ENCODE assay signal across 2 cellular contexts in genomic region chr2:190405995-190406394, GRCh38.
TF ChIP-seq lines count a peak whose summit lies in the region.

No MANE protein-coding gene starts in this region.

TF ChIP-seq in HepG2, 621 proteins besides CTCF, POLR2A, EP300 and RAD21:
- TF ChIP-seq JUN (CRISPR knock-in tag; IDR thresholded peaks at IDR 0.05) (no peak), LBX2 (CRISPR knock-in tag; IDR thresholded peaks at IDR 0.05; ENCODE audit: borderline replicate concordance) (no peak), ZNF12 (CRISPR knock-in tag; IDR thresholded peaks at IDR 0.05) (peak; percentile 96), ZNF678 (CRISPR knock-in tag; IDR thresholded peaks at IDR 0.05) (no peak)
- TF ChIP-seq, protein P1, sequence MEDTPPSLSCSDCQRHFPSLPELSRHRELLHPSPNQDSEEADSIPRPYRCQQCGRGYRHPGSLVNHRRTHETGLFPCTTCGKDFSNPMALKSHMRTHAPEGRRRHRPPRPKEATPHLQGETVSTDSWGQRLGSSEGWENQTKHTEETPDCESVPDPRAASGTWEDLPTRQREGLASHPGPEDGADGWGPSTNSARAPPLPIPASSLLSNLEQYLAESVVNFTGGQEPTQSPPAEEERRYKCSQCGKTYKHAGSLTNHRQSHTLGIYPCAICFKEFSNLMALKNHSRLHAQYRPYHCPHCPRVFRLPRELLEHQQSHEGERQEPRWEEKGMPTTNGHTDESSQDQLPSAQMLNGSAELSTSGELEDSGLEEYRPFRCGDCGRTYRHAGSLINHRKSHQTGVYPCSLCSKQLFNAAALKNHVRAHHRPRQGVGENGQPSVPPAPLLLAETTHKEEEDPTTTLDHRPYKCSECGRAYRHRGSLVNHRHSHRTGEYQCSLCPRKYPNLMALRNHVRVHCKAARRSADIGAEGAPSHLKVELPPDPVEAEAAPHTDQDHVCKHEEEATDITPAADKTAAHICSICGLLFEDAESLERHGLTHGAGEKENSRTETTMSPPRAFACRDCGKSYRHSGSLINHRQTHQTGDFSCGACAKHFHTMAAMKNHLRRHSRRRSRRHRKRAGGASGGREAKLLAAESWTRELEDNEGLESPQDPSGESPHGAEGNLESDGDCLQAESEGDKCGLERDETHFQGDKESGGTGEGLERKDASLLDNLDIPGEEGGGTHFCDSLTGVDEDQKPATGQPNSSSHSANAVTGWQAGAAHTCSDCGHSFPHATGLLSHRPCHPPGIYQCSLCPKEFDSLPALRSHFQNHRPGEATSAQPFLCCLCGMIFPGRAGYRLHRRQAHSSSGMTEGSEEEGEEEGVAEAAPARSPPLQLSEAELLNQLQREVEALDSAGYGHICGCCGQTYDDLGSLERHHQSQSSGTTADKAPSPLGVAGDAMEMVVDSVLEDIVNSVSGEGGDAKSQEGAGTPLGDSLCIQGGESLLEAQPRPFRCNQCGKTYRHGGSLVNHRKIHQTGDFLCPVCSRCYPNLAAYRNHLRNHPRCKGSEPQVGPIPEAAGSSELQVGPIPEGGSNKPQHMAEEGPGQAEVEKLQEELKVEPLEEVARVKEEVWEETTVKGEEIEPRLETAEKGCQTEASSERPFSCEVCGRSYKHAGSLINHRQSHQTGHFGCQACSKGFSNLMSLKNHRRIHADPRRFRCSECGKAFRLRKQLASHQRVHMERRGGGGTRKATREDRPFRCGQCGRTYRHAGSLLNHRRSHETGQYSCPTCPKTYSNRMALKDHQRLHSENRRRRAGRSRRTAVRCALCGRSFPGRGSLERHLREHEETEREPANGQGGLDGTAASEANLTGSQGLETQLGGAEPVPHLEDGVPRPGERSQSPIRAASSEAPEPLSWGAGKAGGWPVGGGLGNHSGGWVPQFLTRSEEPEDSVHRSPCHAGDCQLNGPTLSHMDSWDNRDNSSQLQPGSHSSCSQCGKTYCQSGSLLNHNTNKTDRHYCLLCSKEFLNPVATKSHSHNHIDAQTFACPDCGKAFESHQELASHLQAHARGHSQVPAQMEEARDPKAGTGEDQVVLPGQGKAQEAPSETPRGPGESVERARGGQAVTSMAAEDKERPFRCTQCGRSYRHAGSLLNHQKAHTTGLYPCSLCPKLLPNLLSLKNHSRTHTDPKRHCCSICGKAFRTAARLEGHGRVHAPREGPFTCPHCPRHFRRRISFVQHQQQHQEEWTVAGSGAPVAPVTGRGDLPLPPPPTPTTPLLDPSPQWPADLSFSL (CRISPR knock-in tag; IDR thresholded peaks at IDR 0.05), result no peak
- TF ChIP-seq, protein P2, sequence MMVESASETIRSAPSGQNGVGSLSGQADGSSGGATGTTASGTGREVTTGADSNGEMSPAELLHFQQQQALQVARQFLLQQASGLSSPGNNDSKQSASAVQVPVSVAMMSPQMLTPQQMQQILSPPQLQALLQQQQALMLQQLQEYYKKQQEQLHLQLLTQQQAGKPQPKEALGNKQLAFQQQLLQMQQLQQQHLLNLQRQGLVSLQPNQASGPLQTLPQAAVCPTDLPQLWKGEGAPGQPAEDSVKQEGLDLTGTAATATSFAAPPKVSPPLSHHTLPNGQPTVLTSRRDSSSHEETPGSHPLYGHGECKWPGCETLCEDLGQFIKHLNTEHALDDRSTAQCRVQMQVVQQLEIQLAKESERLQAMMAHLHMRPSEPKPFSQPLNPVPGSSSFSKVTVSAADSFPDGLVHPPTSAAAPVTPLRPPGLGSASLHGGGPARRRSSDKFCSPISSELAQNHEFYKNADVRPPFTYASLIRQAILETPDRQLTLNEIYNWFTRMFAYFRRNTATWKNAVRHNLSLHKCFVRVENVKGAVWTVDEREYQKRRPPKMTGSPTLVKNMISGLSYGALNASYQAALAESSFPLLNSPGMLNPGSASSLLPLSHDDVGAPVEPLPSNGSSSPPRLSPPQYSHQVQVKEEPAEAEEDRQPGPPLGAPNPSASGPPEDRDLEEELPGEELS (CRISPR knock-in tag; IDR thresholded peaks at IDR 0.05), result no peak

TF ChIP-seq in K562, 482 proteins besides CTCF, POLR2A, EP300 and RAD21:
- TF ChIP-seq HDAC2 (IDR thresholded peaks at IDR 0.05) (no peak), NFIC (IDR thresholded peaks at IDR 0.05) (no peak), TRIM24 (IDR thresholded peaks at IDR 0.05) (no peak), ZNF12 (CRISPR knock-in tag; IDR thresholded peaks at IDR 0.05) (peak; percentile 93), SAP30 (IDR thresholded peaks at IDR 0.05; ENCODE audit: borderline replicate concordance, insufficient read depth, low read depth, low read length, poor library complexity, severe bottlenecking) (no peak), ZNF77 (CRISPR knock-in tag; IDR thresholded peaks at IDR 0.05) (no peak), FOXJ3 (CRISPR knock-in tag; IDR thresholded peaks at IDR 0.05) (no peak), JUND (IDR thresholded peaks at IDR 0.05; ENCODE audit: borderline replicate concordance, low read depth, low read length) (no peak), JUND (tag; IDR thresholded peaks at IDR 0.05; ENCODE audit: borderline replicate concordance, low read depth, low read length) (no peak)
